Comparison of ENCODE assay signal across 9 cellular contexts in the genomic region with DNA sequence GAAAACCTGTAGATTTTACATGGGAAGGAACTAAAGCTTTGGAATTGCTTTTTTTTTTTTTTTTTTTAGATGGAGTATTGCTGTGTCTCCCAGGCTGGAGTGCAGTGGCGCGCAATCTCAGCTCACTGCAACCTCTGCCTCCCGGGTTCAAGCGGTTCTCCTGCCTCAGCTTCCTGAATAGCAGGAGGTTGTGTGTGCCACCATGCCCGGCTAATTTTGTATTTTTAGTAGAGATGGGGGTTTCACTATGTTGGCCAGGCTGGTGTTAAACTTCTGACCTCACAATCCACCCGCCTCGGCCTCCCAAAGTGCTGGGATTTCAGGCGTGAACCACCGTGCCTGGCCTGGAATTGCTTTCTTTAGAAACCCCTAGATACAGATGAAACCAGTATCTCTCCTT. TPM values are rescaled to one million over a fixed set of nuclear protein-coding genes. Genes with fewer than 3 reads are reported as not detected.
DNase-seq lines count a peak whose midpoint lies in the region; ATAC-seq, FAIRE-seq and TF ChIP-seq lines count a peak whose summit lies in the region.
"Not testable (repeated sequence)": the region's sequence is repeated elsewhere in the genome, so short reads cannot be mapped to it uniquely, and the experiment has no call there.
"Had no signal": no experiment of that assay in that cellular context is flagged by ENCODE, and none has a peak within 500 bp of the region (broad histone marks: within the 10 kb centered on the region; RNA-seq: fewer than 3 reads in every experiment).

No MANE protein-coding gene starts in this region.

- H3K79me1 ChIP-seq in H9 (ENCODE audit: insufficient read depth, low read depth, low read length, poor library complexity, severe bottlenecking): not testable (repeated sequence)

- H3K27me3 Mint-ChIP-seq in H9 (ENCODE audit: low read depth); activated naive CD8-positive, alpha-beta T cell: not testable (repeated sequence)

- not testable (repeated sequence) for H2AFZ ChIP-seq in H9 (ENCODE audit: low read length); HepG2 (ENCODE audit: low read length)

- peaks cover 11 to 17% (median 13%) of the 10 kb centered on the region in 3 experiments for H3K36me3 Mint-ChIP-seq in H9 (ENCODE audit: insufficient read depth in 1 of 3, low read depth in 3 of 3)
- H3K36me3 Mint-ChIP-seq in activated naive CD8-positive, alpha-beta T cell: not testable (repeated sequence)

- not testable (repeated sequence) for H4K5ac ChIP-seq in H9 (ENCODE audit: insufficient read length, low read depth, low read length)

- H3K14ac ChIP-seq in H9 (ENCODE audit: insufficient read depth, low read length): not testable (repeated sequence)

- WGBS in H9 (ENCODE audit: extremely low coverage, insufficient read length, low lambda C conversion rate): no CpG with 5 or more reads among the region's 9 CpGs
- 98% methylated on average over 9 of the region's 9 CpGs for WGBS in HepG2 (ENCODE audit: low lambda C conversion rate)
- WGBS in aorta, 2 donors: 90 to 92% methylated on average over 7 to 9 of the region's 9 CpGs

- not testable (repeated sequence) for H3K4ac ChIP-seq in H9 (ENCODE audit: low read depth, low read length)

- H3K23ac ChIP-seq in H9 (ENCODE audit: insufficient read length, low read depth, low read length): not testable (repeated sequence)

- H3K18ac ChIP-seq in H9 (ENCODE audit: insufficient read length, low read depth, low read length): not testable (repeated sequence)

- H3K9ac ChIP-seq in H9 (ENCODE audit: extremely low read depth, insufficient read length, low read length); SK-N-MC (ENCODE audit: insufficient read length); HepG2 (ENCODE audit: insufficient read depth, low read depth, low read length): not testable (repeated sequence)

- POLR2A ChIA-PET in HepG2 (lab: Yijun Ruan, JAX): not testable (repeated sequence)

- H3K4me1 ChIP-seq in H9 (ENCODE audit: insufficient read depth, low read length); aorta (ENCODE audit: control insufficient read depth in 1 of 2, insufficient read depth in 2 of 2, low read length in 2 of 2): not testable (repeated sequence)
- peaks cover 62% of the 10 kb centered on the region for H3K4me1 ChIP-seq in HepG2 (ENCODE audit: insufficient read depth, low read length)

- peak overlapping the region in 2 of 3 experiments; percentile 81 to 90; a peak in 3 of 7 replicates for H3K27ac Mint-ChIP-seq in H9
- H3K27ac Mint-ChIP-seq in activated naive CD8-positive, alpha-beta T cell: peak overlapping the region; percentile 54

- CTCF ChIA-PET in HepG2 (lab: Yijun Ruan, JAX; ENCODE audit: low intra/inter-chr PET ratio, low total read pairs): not testable (repeated sequence)

- not testable (repeated sequence) for H4K20me1 ChIP-seq in H9 (ENCODE audit: control insufficient read depth, insufficient read depth, insufficient read length)
- peaks cover 15% of the 10 kb centered on the region for H4K20me1 ChIP-seq in HepG2 (ENCODE audit: insufficient read depth, low read length)

- TF ChIP-seq RAD21 in HepG2 (CRISPR knock-in tag; IDR thresholded peaks at IDR 0.05): not testable (repeated sequence)

- not testable (repeated sequence) for H2BK15ac ChIP-seq in H9 (ENCODE audit: low read depth, low read length)

- H3K79me2 ChIP-seq in H9 (ENCODE audit: insufficient read depth, low read length): not testable (repeated sequence)
- H3K79me2 ChIP-seq in HepG2 (ENCODE audit: insufficient read depth, low read length): peaks cover 22% of the 10 kb centered on the region

- not testable (repeated sequence) for BruUV-seq in HepG2 (replicated peaks; lab: Mats Ljungman, UMichigan)

- H2BK20ac ChIP-seq in H9 (ENCODE audit: low read depth, low read length, poor library complexity, severe bottlenecking): not testable (repeated sequence)

- intact Hi-C loops in HepG2 (cut with micrococcal nuclease; ENCODE audit: unreplicated experiment): loop anchor here (5.0 kb wide), 1 partner anchor 1519 kb away; no protein-coding TSS in a partner anchor
- intact Hi-C loops in posterior vena cava (cut with DNase I); aorta (cut with DNase I): not testable (repeated sequence)

- TF ChIP-seq CTCF in 22Rv1 (IDR thresholded peaks at IDR 0.05); H9 (conservative IDR thresholded peaks at IDR 0.05); HepG2 (CRISPR knock-in tag; IDR thresholded peaks at IDR 0.05): not testable (repeated sequence)

- H2BK120ac ChIP-seq in H9 (ENCODE audit: low read depth, low read length, poor library complexity, severe bottlenecking): not testable (repeated sequence)

- H3K4me3 ChIP-seq in SK-N-MC; HepG2 (replicated peaks in 1 of 3; ENCODE audit: insufficient read depth in 1 of 3, low read depth in 2 of 3, low read length in 3 of 3); aorta (ENCODE audit: low read length in 2 of 2): not testable (repeated sequence)

- not testable (repeated sequence) for ATAC-seq in HepG2; aorta (ENCODE audit: low FRiP score)

- H4K8ac ChIP-seq in H9 (replicated peaks; ENCODE audit: insufficient read length, low read depth, low read length): not testable (repeated sequence)

- peaks cover 30 to 37% of the 10 kb centered on the region in 2 experiments for H3K4me1 Mint-ChIP-seq in H9
- peaks cover 24% of the 10 kb centered on the region for H3K4me1 Mint-ChIP-seq in activated naive CD8-positive, alpha-beta T cell (ENCODE audit: low read depth)

- FAIRE-seq in HepG2 (lab: Jason Lieb, UNC): not testable (repeated sequence)

- in situ Hi-C loops in HepG2 (cut with HindIII; ENCODE audit: extremely low pct_ligation_motif_present, low pct_unique_long_range_greater_than_20kb): not testable (repeated sequence)

- H2AK5ac ChIP-seq in H9 (ENCODE audit: insufficient read length, low read length): not testable (repeated sequence)

- TF ChIP-seq POLR2A in HepG2 (IDR thresholded peaks at IDR 0.05; ENCODE audit: insufficient read depth in 1 of 2, low read depth in 2 of 2, low read length in 2 of 2): not testable (repeated sequence)

- not testable (repeated sequence) for H3K36me3 ChIP-seq in SK-N-MC (ENCODE audit: insufficient read depth, low read length); HepG2 (replicated peaks in 1 of 2; ENCODE audit: control insufficient read depth in 1 of 2, insufficient read depth in 2 of 2, low read length in 2 of 2); aorta (ENCODE audit: control insufficient read depth in 1 of 2, insufficient read depth in 2 of 2, low read length in 1 of 2)

- not testable (repeated sequence) for H3T11ph ChIP-seq in H9 (ENCODE audit: low read length)

- not testable (repeated sequence) for H3K9me3 Mint-ChIP-seq in H9; activated naive CD8-positive, alpha-beta T cell (ENCODE audit: low read depth)

- TF ChIP-seq EP300 in HepG2 (IDR thresholded peaks at IDR 0.05; ENCODE audit: low read depth in 2 of 2, low read length in 2 of 2); HepG2 (CRISPR knock-in tag; IDR thresholded peaks at IDR 0.05; ENCODE audit: borderline replicate concordance): not testable (repeated sequence)

- H3K56ac ChIP-seq in H9 (ENCODE audit: insufficient read length, low read depth, low read length): not testable (repeated sequence)

- not testable (repeated sequence) for H3K27me3 ChIP-seq in H9 (ENCODE audit: insufficient read depth, low read length); HepG2 (ENCODE audit: control insufficient read depth in 1 of 2, insufficient read depth in 2 of 2, low read length in 2 of 2); aorta (ENCODE audit: control insufficient read depth in 1 of 2, insufficient read depth in 2 of 2, low read length in 1 of 2)

- not testable (repeated sequence) for DNase-seq in H9; SK-N-MC (ENCODE audit: low read depth, low spot score); epithelial cell of prostate (ENCODE audit: low read depth, low spot score); HepG2 (ENCODE audit: low spot score)
- DNase-seq in posterior vena cava (ENCODE audit: low spot score) (peak; percentile 47), aorta (peak; percentile 14 to 16)

- not testable (repeated sequence) for H3K9me3 ChIP-seq in H9 (ENCODE audit: control insufficient read depth, low read depth, low read length); SK-N-MC (ENCODE audit: low read depth, low read length); HepG2 (ENCODE audit: low read length); aorta (ENCODE audit: control insufficient read depth, low read length)

- not testable (repeated sequence) for H2BK12ac ChIP-seq in H9 (ENCODE audit: insufficient read length, low read depth, low read length)

- H4K91ac ChIP-seq in H9 (ENCODE audit: insufficient read length, low read depth, low read length): not testable (repeated sequence)

- not testable (repeated sequence) for H2BK5ac ChIP-seq in H9 (ENCODE audit: insufficient read length, low read length)

- H3K27ac ChIP-seq in 22Rv1 (peak overlapping the region; percentile 79), SK-N-MC (peak overlapping the region; percentile 70), epithelial cell of prostate (peak overlapping the region; percentile 12), HepG2 (ENCODE audit: extremely low read length, insufficient read depth, low read length) (peak overlapping the region; percentile 16)
- H3K27ac ChIP-seq in H9 (ENCODE audit: insufficient read length, low read depth, low read length); aorta (ENCODE audit: low read depth in 1 of 2, low read length in 2 of 2): not testable (repeated sequence)

- H3K4me2 ChIP-seq in H9 (ENCODE audit: insufficient read depth, insufficient read length, low read length); HepG2 (ENCODE audit: low read depth, low read length): not testable (repeated sequence)

- not testable (repeated sequence) for H3K4me3 Mint-ChIP-seq in H9; activated naive CD8-positive, alpha-beta T cell

- H3K23me2 ChIP-seq in H9 (ENCODE audit: insufficient read length, low read depth, low read length, poor library complexity, severe bottlenecking): not testable (repeated sequence)

RNA-seq across cellular contexts. Expression of gene SLC25A29, which starts 22.8 kb away (rescaled TPM):
- 161 and 175 TPM in 2 replicates for total RNA-seq in H9 (2021)
- 9.6 and 17.2 TPM in 2 replicates for total RNA-seq in HepG2 (2016; rRNA removed; fragmentation: Illumina TruSeq; extraction: Trizol)
- total RNA-seq in HepG2 (2016; cell fraction: cytosol; rRNA removed; fragmentation: Illumina TruSeq; extraction: Trizol; ENCODE audit: low read depth): 2.4 and 2.6 TPM in 2 replicates
- 9.5 and 17.7 TPM in 2 replicates for total RNA-seq in HepG2 (2016; cell fraction: insoluble cytoplasmic fraction; rRNA removed; fragmentation: Illumina TruSeq; extraction: Trizol)
- 6.9 and 7.4 TPM in 2 replicates for total RNA-seq in HepG2 (2016; cell fraction: membrane; rRNA removed; fragmentation: Illumina TruSeq; extraction: Trizol)
- total RNA-seq in HepG2 (2016; cell fraction: nucleus; rRNA removed; fragmentation: Illumina TruSeq; extraction: Trizol): 15.9 and 18.2 TPM in 2 replicates
- 12.2 and 16.1 TPM in 2 replicates for polyA plus RNA-seq in HepG2 (2011; rRNA removed)
- 6.9 and 11.5 TPM in 2 replicates for polyA plus RNA-seq in HepG2 (2011; cell fraction: cytosol; rRNA removed)
- 98.4 and 122 TPM in 2 replicates for polyA plus RNA-seq in HepG2 (2011; cell fraction: nucleus; rRNA removed)
- 6.9 and 8.5 TPM in 2 replicates for polyA plus RNA-seq in HepG2 (2012)
- 1.4 and 1.6 TPM in 2 replicates for polyA plus RNA-seq in HepG2 (2016; cell fraction: cytosol; fragmentation: Illumina TruSeq; extraction: Trizol; ENCODE audit: low read depth)
- 8.9 and 9.4 TPM in 2 replicates for polyA plus RNA-seq in HepG2 (2016; cell fraction: insoluble cytoplasmic fraction; fragmentation: Illumina TruSeq; extraction: Trizol; ENCODE audit: low read depth)
- polyA plus RNA-seq in HepG2 (2016; cell fraction: membrane; fragmentation: Illumina TruSeq; extraction: Trizol; ENCODE audit: low read depth): 3.8 and 4.2 TPM in 2 replicates
- polyA plus RNA-seq in HepG2 (2016; cell fraction: nucleus; fragmentation: Illumina TruSeq; extraction: Trizol; ENCODE audit: insufficient read depth, low read depth): 47.1 and 52.2 TPM in 2 replicates
- 9.4 and 18.9 TPM in 2 replicates for polyA minus RNA-seq in HepG2 (2011; rRNA and poly(A)+ RNA removed; ENCODE audit: low replicate concordance)
- 4.6 and 8.4 TPM in 2 replicates for polyA minus RNA-seq in HepG2 (2011; cell fraction: cytosol; rRNA and poly(A)+ RNA removed)
- polyA minus RNA-seq in HepG2 (2011; cell fraction: nucleus; rRNA and poly(A)+ RNA removed): 9.1 and 11.2 TPM in 2 replicates
- 10 to 100 TPM; 23.6 to 27.4 TPM for total RNA-seq in posterior vena cava
- 10 to 100 TPM; 38.1 to 45.9 TPM for total RNA-seq in aorta
- 10 to 100 TPM in 1 of 2 donors, 1 to 10 TPM in 1; 3.9 to 56.6 TPM for polyA plus RNA-seq in aorta

RNA-seq across cellular contexts. Expression of gene SLC25A47, which starts 39.7 kb away (rescaled TPM):
- total RNA-seq in H9 (2021) (0.13 TPM in 1 of 2 replicates, not detected in the other), HepG2 (2016; rRNA removed; fragmentation: Illumina TruSeq; extraction: Trizol) (0.87 and 1.0 TPM in 2 replicates), posterior vena cava (not detected), aorta (not detected)
- total RNA-seq in HepG2 (2016; cell fraction: cytosol; rRNA removed; fragmentation: Illumina TruSeq; extraction: Trizol; ENCODE audit: low read depth): 0.71 and 1.5 TPM in 2 replicates
- 0.88 and 0.95 TPM in 2 replicates for total RNA-seq in HepG2 (2016; cell fraction: insoluble cytoplasmic fraction; rRNA removed; fragmentation: Illumina TruSeq; extraction: Trizol)
- 0.53 and 1.1 TPM in 2 replicates for total RNA-seq in HepG2 (2016; cell fraction: membrane; rRNA removed; fragmentation: Illumina TruSeq; extraction: Trizol)
- 0.47 and 0.65 TPM in 2 replicates for total RNA-seq in HepG2 (2016; cell fraction: nucleus; rRNA removed; fragmentation: Illumina TruSeq; extraction: Trizol)
- polyA plus RNA-seq in HepG2 (2011; rRNA removed) (1.7 and 7.6 TPM in 2 replicates), aorta (not detected)
- 3.2 and 4.5 TPM in 2 replicates for polyA plus RNA-seq in HepG2 (2011; cell fraction: cytosol; rRNA removed)
- 4.2 and 9.5 TPM in 2 replicates for polyA plus RNA-seq in HepG2 (2011; cell fraction: nucleus; rRNA removed)
- 6.6 and 11.5 TPM in 2 replicates for polyA plus RNA-seq in HepG2 (2012)
- 0.17 and 0.24 TPM in 2 replicates for polyA plus RNA-seq in HepG2 (2016; cell fraction: cytosol; fragmentation: Illumina TruSeq; extraction: Trizol; ENCODE audit: low read depth)
- 0.51 and 0.54 TPM in 2 replicates for polyA plus RNA-seq in HepG2 (2016; cell fraction: insoluble cytoplasmic fraction; fragmentation: Illumina TruSeq; extraction: Trizol; ENCODE audit: low read depth)
- 0.41 and 0.42 TPM in 2 replicates for polyA plus RNA-seq in HepG2 (2016; cell fraction: membrane; fragmentation: Illumina TruSeq; extraction: Trizol; ENCODE audit: low read depth)
- polyA plus RNA-seq in HepG2 (2016; cell fraction: nucleus; fragmentation: Illumina TruSeq; extraction: Trizol; ENCODE audit: insufficient read depth, low read depth): 0.53 and 0.61 TPM in 2 replicates
- 4.3 TPM in 1 of 2 replicates, not detected in the other for polyA minus RNA-seq in HepG2 (2011; rRNA and poly(A)+ RNA removed; ENCODE audit: low replicate concordance)
- polyA minus RNA-seq in HepG2 (2011; cell fraction: cytosol; rRNA and poly(A)+ RNA removed): 2.3 and 3.1 TPM in 2 replicates
- polyA minus RNA-seq in HepG2 (2011; cell fraction: nucleus; rRNA and poly(A)+ RNA removed): 0.52 and 1.5 TPM in 2 replicates
- polyA plus RNA-seq: BJ had no signal

RNA-seq across cellular contexts. Expression of gene YY1, which starts 44.5 kb away (rescaled TPM):
- total RNA-seq in H9 (2021) (103 and 106 TPM in 2 replicates), HepG2 (2016; rRNA removed; fragmentation: Illumina TruSeq; extraction: Trizol) (62.8 and 68.1 TPM in 2 replicates), posterior vena cava (10 to 100 TPM; 41.4 to 46.2 TPM), aorta (10 to 100 TPM; 46.0 to 57.3 TPM)
- 18.9 and 19.0 TPM in 2 replicates for total RNA-seq in HepG2 (2016; cell fraction: cytosol; rRNA removed; fragmentation: Illumina TruSeq; extraction: Trizol; ENCODE audit: low read depth)
- 58.6 and 68.6 TPM in 2 replicates for total RNA-seq in HepG2 (2016; cell fraction: insoluble cytoplasmic fraction; rRNA removed; fragmentation: Illumina TruSeq; extraction: Trizol)
- total RNA-seq in HepG2 (2016; cell fraction: membrane; rRNA removed; fragmentation: Illumina TruSeq; extraction: Trizol): 65.4 and 80.0 TPM in 2 replicates
- total RNA-seq in HepG2 (2016; cell fraction: nucleus; rRNA removed; fragmentation: Illumina TruSeq; extraction: Trizol): 38.0 and 40.7 TPM in 2 replicates
- polyA plus RNA-seq in HepG2 (2011; rRNA removed) (23.9 and 29.4 TPM in 2 replicates), aorta (10 to 100 TPM; 23.1 to 36.1 TPM)
- polyA plus RNA-seq in HepG2 (2011; cell fraction: cytosol; rRNA removed): 13.8 and 18.5 TPM in 2 replicates
- 23.8 and 24.4 TPM in 2 replicates for polyA plus RNA-seq in HepG2 (2011; cell fraction: nucleus; rRNA removed)
- 43.4 and 54.0 TPM in 2 replicates for polyA plus RNA-seq in HepG2 (2012)
- 29.1 and 32.3 TPM in 2 replicates for polyA plus RNA-seq in HepG2 (2016; cell fraction: cytosol; fragmentation: Illumina TruSeq; extraction: Trizol; ENCODE audit: low read depth)
- 93.6 and 111 TPM in 2 replicates for polyA plus RNA-seq in HepG2 (2016; cell fraction: insoluble cytoplasmic fraction; fragmentation: Illumina TruSeq; extraction: Trizol; ENCODE audit: low read depth)
- polyA plus RNA-seq in HepG2 (2016; cell fraction: membrane; fragmentation: Illumina TruSeq; extraction: Trizol; ENCODE audit: low read depth): 65.2 and 73.0 TPM in 2 replicates
- polyA plus RNA-seq in HepG2 (2016; cell fraction: nucleus; fragmentation: Illumina TruSeq; extraction: Trizol; ENCODE audit: insufficient read depth, low read depth): 82.8 and 91.4 TPM in 2 replicates
- polyA minus RNA-seq in HepG2 (2011; rRNA and poly(A)+ RNA removed; ENCODE audit: low replicate concordance): 24.4 and 42.6 TPM in 2 replicates
- 17.8 and 23.1 TPM in 2 replicates for polyA minus RNA-seq in HepG2 (2011; cell fraction: cytosol; rRNA and poly(A)+ RNA removed)
- 36.4 and 41.8 TPM in 2 replicates for polyA minus RNA-seq in HepG2 (2011; cell fraction: nucleus; rRNA and poly(A)+ RNA removed)
